8 cellular contexts compared by ENCODE assay signal in genomic region chr16:29291329-29292271, GRCh38.
DNase-seq lines count a peak whose midpoint lies in the region; ATAC-seq, FAIRE-seq and TF ChIP-seq lines count a peak whose summit lies in the region.
"Not testable (repeated sequence)": the region's sequence is repeated elsewhere in the genome, so short reads cannot be mapped to it uniquely, and the experiment has no call there.

No MANE protein-coding gene starts in this region.

- peak overlapping the region; percentile 93 for H4K8ac ChIP-seq in trophoblast cell (ENCODE audit: low read depth, low read length)

- H3K79me1 ChIP-seq in trophoblast cell (ENCODE audit: low read length): peaks cover 23% of the 10 kb centered on the region

- RAD21 ChIA-PET in HCT116 (lab: Charles Lee; ENCODE audit: low non-redundant PET in 1 of 2, low total read pairs in 2 of 2, uncharacterized antibody in 2 of 2, unreplicated experiment in 2 of 2): not testable (repeated sequence)

- in situ Hi-C loops in HepG2 (cut with HindIII; ENCODE audit: extremely low pct_ligation_motif_present, low pct_unique_long_range_greater_than_20kb): not testable (repeated sequence)

- H3K4me3 ChIP-seq in HCT116 (replicated peaks in 1 of 2; ENCODE audit: low read depth in 1 of 2, low read length in 2 of 2): peak overlapping the region in 1 of 2 experiments; percentile 8; a peak in 1 of 4 replicates
- H3K4me3 ChIP-seq in astrocyte (ENCODE audit: insufficient read depth, low read depth, low read length); HepG2 (replicated peaks in 1 of 3; ENCODE audit: insufficient read depth in 1 of 3, low read depth in 2 of 3, low read length in 3 of 3); trophoblast cell (ENCODE audit: low read depth, low read length); stomach: not testable (repeated sequence)
- peak overlapping the region in 3 of 4 donors; percentile 16 to 25 (median 21) for H3K4me3 ChIP-seq in esophagus squamous epithelium

- H2BK120ac ChIP-seq in trophoblast cell (ENCODE audit: insufficient read depth, low read length, poor library complexity): peak overlapping the region; percentile 99

- peak overlapping the region; percentile 99 for H2AK5ac ChIP-seq in trophoblast cell (ENCODE audit: low read length)

- H3K27me3 Mint-ChIP-seq in astrocyte (ENCODE audit: low read depth, unreplicated experiment): not testable (repeated sequence)

- peak overlapping the region; percentile 83 for H2BK5ac ChIP-seq in trophoblast cell (ENCODE audit: low read depth, low read length, poor library complexity)

- H3K27ac ChIP-seq in C4-2B (peak overlapping the region; percentile 63), HCT116 (ENCODE audit: low read depth, low read length) (peak overlapping the region; percentile 45; the same call in 1 of the 2 replicates), RWPE1 (peak overlapping the region; percentile 66), astrocyte (ENCODE audit: low read depth, low read length) (peak overlapping the region; percentile 26), esophagus squamous epithelium (peak overlapping the region; percentile 54 to 80 (median 68)), trophoblast cell (ENCODE audit: low read depth, low read length) (peak overlapping the region; percentile 0), stomach (peak overlapping the region; percentile 41 to 85 (median 66))
- H3K27ac ChIP-seq in HepG2 (ENCODE audit: extremely low read length, insufficient read depth, low read length): not testable (repeated sequence)

- H3K36me3 ChIP-seq in HCT116 (ENCODE audit: control insufficient read depth in 1 of 2, insufficient read depth in 2 of 2, low read length in 2 of 2); astrocyte (ENCODE audit: insufficient read depth, low read length); esophagus squamous epithelium; HepG2 (replicated peaks in 1 of 2; ENCODE audit: control insufficient read depth in 1 of 2, insufficient read depth in 2 of 2, low read length in 2 of 2); trophoblast cell (ENCODE audit: control insufficient read depth in 1 of 2, insufficient read depth in 2 of 2, low read length in 2 of 2); stomach: not testable (repeated sequence)

- H3K9me3 ChIP-seq in HCT116 (ENCODE audit: control insufficient read depth in 1 of 2, insufficient read depth in 1 of 2, low read depth in 1 of 2, low read length in 2 of 2); astrocyte (ENCODE audit: insufficient read depth, low read depth, low read length); esophagus squamous epithelium; HepG2 (ENCODE audit: low read length); trophoblast cell (ENCODE audit: insufficient read depth, low read depth, low read length); stomach: not testable (repeated sequence)

- H2BK12ac ChIP-seq in trophoblast cell (ENCODE audit: low read length): peak overlapping the region; percentile 99

- peaks cover 12% of the 10 kb centered on the region for H3K4me1 Mint-ChIP-seq in astrocyte (ENCODE audit: low read depth, unreplicated experiment)

- peaks cover 12 to 18% of the 10 kb centered on the region in 2 experiments for H3K4me1 ChIP-seq in HCT116 (ENCODE audit: control insufficient read depth in 1 of 2, insufficient read depth in 2 of 2, low read length in 2 of 2)
- H3K4me1 ChIP-seq in astrocyte (ENCODE audit: insufficient read depth, low read length): peaks cover 13% of the 10 kb centered on the region
- peaks cover 19 to 47% (median 23%) of the 10 kb centered on the region in 3 donors for H3K4me1 ChIP-seq in esophagus squamous epithelium
- peaks cover 77% of the 10 kb centered on the region for H3K4me1 ChIP-seq in HepG2 (ENCODE audit: insufficient read depth, low read length)
- peaks cover 24 to 43% of the 10 kb centered on the region in 2 experiments for H3K4me1 ChIP-seq in trophoblast cell (ENCODE audit: control insufficient read depth in 1 of 2, insufficient read depth in 2 of 2, low read length in 2 of 2)
- peaks cover 16 to 58% (median 41%) of the 10 kb centered on the region in 4 donors for H3K4me1 ChIP-seq in stomach

- not testable (repeated sequence) for H3K9me3 Mint-ChIP-seq in astrocyte (ENCODE audit: unreplicated experiment)

- not testable (repeated sequence) for BruUV-seq in HCT116 (replicated peaks; lab: Mats Ljungman, UMichigan)
- TSS peak; percentile 62 for BruUV-seq in HepG2 (replicated peaks; lab: Mats Ljungman, UMichigan)

- not testable (repeated sequence) for TF ChIP-seq RAD21 in HCT116 (IDR thresholded peaks at IDR 0.05; ENCODE audit: low read depth); HepG2 (CRISPR knock-in tag; IDR thresholded peaks at IDR 0.05)

- H2AFZ ChIP-seq in HCT116 (ENCODE audit: low read depth, low read length, poor library complexity, severe bottlenecking); astrocyte (ENCODE audit: low read depth, low read length); HepG2 (ENCODE audit: low read length): not testable (repeated sequence)
- H2AFZ ChIP-seq in trophoblast cell (ENCODE audit: insufficient read depth, low read length, poor library complexity): peak overlapping the region; percentile 50

- H3K9me2 ChIP-seq in HCT116 (ENCODE audit: insufficient read depth): not testable (repeated sequence)

- peak overlapping the region; percentile 79 for H3K4me2 ChIP-seq in HCT116 (ENCODE audit: low read length)
- H3K4me2 ChIP-seq in astrocyte (ENCODE audit: low read length): peak overlapping the region; percentile 30
- not testable (repeated sequence) for H3K4me2 ChIP-seq in HepG2 (ENCODE audit: low read depth, low read length); trophoblast cell (ENCODE audit: low read length)

- H3K4ac ChIP-seq in trophoblast cell (ENCODE audit: low read depth, low read length): peak overlapping the region; percentile 94

- H4K91ac ChIP-seq in trophoblast cell (ENCODE audit: low read depth, low read length): peak overlapping the region; percentile 98

- TF ChIP-seq EP300 in HepG2 (IDR thresholded peaks at IDR 0.05; ENCODE audit: low read depth in 2 of 2, low read length in 2 of 2); HepG2 (CRISPR knock-in tag; IDR thresholded peaks at IDR 0.05; ENCODE audit: borderline replicate concordance); stomach (IDR thresholded peaks at IDR 0.05): not testable (repeated sequence)

- not testable (repeated sequence) for H3K4me3 Mint-ChIP-seq in astrocyte (ENCODE audit: unreplicated experiment)

- H3K18ac ChIP-seq in trophoblast cell (ENCODE audit: low read length): peak overlapping the region; percentile 99

- ATAC-seq in HCT116: peak; percentile 33
- ATAC-seq in HepG2: not testable (repeated sequence)

- WGBS in esophagus squamous epithelium, 2 donors: 49% methylated on average over 6 of the region's 30 CpGs; no CpG with 5 or more reads in 1 of the 2 donors
- WGBS in HepG2 (ENCODE audit: low lambda C conversion rate): 85% methylated on average over 27 of the region's 30 CpGs
- WGBS in trophoblast cell (ENCODE audit: extremely low coverage, insufficient coverage, insufficient read length): no CpG with 5 or more reads among the region's 30 CpGs
- WGBS in stomach, 5 donors: 71 to 84% (median 79%) methylated on average over 20 to 27 of the region's 30 CpGs

- not testable (repeated sequence) for DNase-seq in HCT116 (ENCODE audit: low read depth, low spot score); RWPE1 (ENCODE audit: low spot score); astrocyte (ENCODE audit: low read depth); esophagus squamous epithelium (lab: John Stamatoyannopoulos, UW); HepG2 (ENCODE audit: low spot score); trophoblast cell; stomach

- TF ChIP-seq POLR2A in HCT116 (IDR thresholded peaks at IDR 0.05; ENCODE audit: borderline replicate concordance, extremely low read depth, insufficient read depth, insufficient read length); esophagus squamous epithelium (IDR thresholded peaks at IDR 0.05); HepG2 (IDR thresholded peaks at IDR 0.05; ENCODE audit: insufficient read depth in 1 of 2, low read depth in 2 of 2, low read length in 2 of 2); stomach (IDR thresholded peaks at IDR 0.05): not testable (repeated sequence)

- H3K27ac Mint-ChIP-seq in astrocyte (ENCODE audit: unreplicated experiment): peak overlapping the region; percentile 7

- CTCF ChIA-PET in HCT116 (lab: Charles Lee); HepG2 (lab: Yijun Ruan, JAX; ENCODE audit: low intra/inter-chr PET ratio, low total read pairs): not testable (repeated sequence)
- CTCF ChIA-PET in RWPE1 (lab: Yijun Ruan, JAX): interaction anchor here (0.6 kb wide), 1 partner anchor 682 kb away, joined by 4 read pairs; no protein-coding TSS in a partner anchor

- not testable (repeated sequence) for FAIRE-seq in astrocyte (lab: Jason Lieb, UNC); HepG2 (lab: Jason Lieb, UNC)

- H4K12ac ChIP-seq in trophoblast cell (ENCODE audit: low read depth, low read length): peak overlapping the region; percentile 77

- POLR2A ChIA-PET in HCT116 (lab: Charles Lee); RWPE1 (lab: Yijun Ruan, JAX; ENCODE audit: low non-redundant PET): not testable (repeated sequence)
- POLR2A ChIA-PET in HepG2 (lab: Yijun Ruan, JAX): interaction anchor here (1.1 kb wide), 1 partner anchor 17 kb away, joined by 4 read pairs; no protein-coding TSS in a partner anchor

- H3K27me3 ChIP-seq in HCT116 (ENCODE audit: insufficient read depth, low read length); astrocyte (ENCODE audit: insufficient read depth, low read length); esophagus squamous epithelium; HepG2 (ENCODE audit: control insufficient read depth in 1 of 2, insufficient read depth in 2 of 2, low read length in 2 of 2); trophoblast cell (ENCODE audit: insufficient read depth, low read length); stomach: not testable (repeated sequence)

- peak overlapping the region; percentile 40 for H3K9ac ChIP-seq in HCT116 (ENCODE audit: low read length)
- peak overlapping the region; percentile 77 for H3K9ac ChIP-seq in astrocyte (ENCODE audit: low read length)
- not testable (repeated sequence) for H3K9ac ChIP-seq in HepG2 (ENCODE audit: insufficient read depth, low read depth, low read length); trophoblast cell (ENCODE audit: low read length)

- H3K79me2 ChIP-seq in HCT116 (ENCODE audit: insufficient read depth, low read length); astrocyte (ENCODE audit: insufficient read depth, low read length); HepG2 (ENCODE audit: insufficient read depth, low read length); trophoblast cell (ENCODE audit: control insufficient read depth, insufficient read depth, low read length, poor library complexity): not testable (repeated sequence)

- peak overlapping the region; percentile 96 for H3K14ac ChIP-seq in trophoblast cell (ENCODE audit: low read length)

- H3K23ac ChIP-seq in trophoblast cell (ENCODE audit: low read length): not testable (repeated sequence)

- intact Hi-C loops in HCT116 (cut with micrococcal nuclease); esophagus squamous epithelium (cut with DNase I); HepG2 (cut with micrococcal nuclease; ENCODE audit: unreplicated experiment); stomach (cut with DNase I; ENCODE audit: low total_unique reads): not testable (repeated sequence)

- not testable (repeated sequence) for H4K20me1 ChIP-seq in HCT116 (ENCODE audit: insufficient read depth); astrocyte (ENCODE audit: insufficient read depth, low read length); HepG2 (ENCODE audit: insufficient read depth, low read length)

- not testable (repeated sequence) for H3K36me3 Mint-ChIP-seq in astrocyte (ENCODE audit: low read depth, unreplicated experiment)

- not testable (repeated sequence) for TF ChIP-seq CTCF in C4-2B (conservative IDR thresholded peaks at IDR 0.05); HCT116 (IDR thresholded peaks at IDR 0.05 in 2 of 3, conservative IDR thresholded peaks at IDR 0.05 in 1 of 3; ENCODE audit: borderline replicate concordance in 1 of 3, insufficient read depth in 1 of 3, low read depth in 2 of 3, low read length in 2 of 3); RWPE1 (conservative IDR thresholded peaks at IDR 0.05; ENCODE audit: low read depth); astrocyte (IDR thresholded peaks at IDR 0.05; ENCODE audit: insufficient read depth, low read depth, low read length); esophagus squamous epithelium (IDR thresholded peaks at IDR 0.05); HepG2 (CRISPR knock-in tag; IDR thresholded peaks at IDR 0.05); stomach (IDR thresholded peaks at IDR 0.05)
